Comparison of ENCODE assay signal across 15 cellular contexts in the genomic region with DNA sequence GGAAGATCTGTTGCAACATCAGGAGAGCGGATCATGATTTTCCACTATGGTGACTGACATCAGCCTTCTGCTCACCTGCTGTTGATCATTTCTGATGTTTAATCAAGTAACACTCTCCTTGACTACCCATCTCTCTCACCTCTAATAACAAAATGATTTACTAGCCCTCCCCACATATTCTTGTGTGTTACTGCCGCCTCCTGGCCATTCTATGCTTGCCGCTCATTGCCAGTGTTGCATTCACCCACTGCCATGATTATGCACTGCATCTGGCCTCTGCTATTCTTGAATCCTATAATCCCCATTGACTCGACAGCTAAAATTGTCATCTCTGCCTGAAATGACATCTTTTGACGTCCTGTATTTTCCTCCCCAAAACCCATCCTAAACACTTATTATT.
DNase-seq lines count a peak whose midpoint lies in the region; ATAC-seq, FAIRE-seq and TF ChIP-seq lines count a peak whose summit lies in the region.
"Had no signal": no experiment of that assay in that cellular context is flagged by ENCODE, and none has a peak within 500 bp of the region (broad histone marks: within the 10 kb centered on the region; RNA-seq: fewer than 3 reads in every experiment).

No MANE protein-coding gene starts in this region.

- POLR2A ChIA-PET in OCI-LY7 (lab: Charles Lee), result no interaction called here

- no peaks in the 10 kb centered on the region for H3K9me3 ChIP-seq in OCI-LY7 (ENCODE audit: low read length)
- H3K9me3 ChIP-seq: BLaER1, left ventricle myocardium inferior had no signal

- peak; percentile 49 for ATAC-seq in GM18868 (IDR thresholded peaks at IDR 0.05; ENCODE audit: unreplicated experiment)
- ATAC-seq: T-helper 17 cell had no signal

- H3K27ac ChIP-seq in OCI-LY7 (ENCODE audit: low read depth, low read length, poor library complexity, severe bottlenecking) (no peak overlapping the region), dorsolateral prefrontal cortex (no peak overlapping the region)
- H3K27ac ChIP-seq: BLaER1, left ventricle myocardium inferior had no signal

- no peak for FAIRE-seq in RCC 7860 (lab: Jason Lieb, UNC)

- no peaks in the 10 kb centered on the region for H4K20me1 ChIP-seq in OCI-LY7 (ENCODE audit: insufficient read depth, low read length)
- H4K20me1 ChIP-seq: BLaER1 had no signal

- no peaks in the 10 kb centered on the region for H3K4me1 ChIP-seq in OCI-LY7 (ENCODE audit: insufficient read depth, low read length, poor library complexity, severe bottlenecking)
- H3K4me1 ChIP-seq: BLaER1, left ventricle myocardium inferior had no signal

- no peak overlapping the region for H2AFZ ChIP-seq in OCI-LY7 (ENCODE audit: low read length)

- no peak overlapping the region for H3K4me2 ChIP-seq in OCI-LY7 (ENCODE audit: low read length)
- H3K4me2 ChIP-seq: BLaER1 had no signal

- no peaks in the 10 kb centered on the region for H3K79me2 ChIP-seq in OCI-LY7 (ENCODE audit: insufficient read depth, low read depth, low read length)

- BruUV-seq in OCI-LY7 (replicated peaks; lab: Mats Ljungman, UMichigan), result no TSS peak

- no peaks in the 10 kb centered on the region for H3K36me3 ChIP-seq in OCI-LY7 (ENCODE audit: insufficient read depth, low read length)
- H3K36me3 ChIP-seq: BLaER1, left ventricle myocardium inferior had no signal

- DNase-seq in A172 (ENCODE audit: low spot score) (peak; percentile 13), OCI-LY7 (ENCODE audit: low spot score) (no peak), fibroblast of the aortic adventitia (ENCODE audit: low read depth) (no peak), NCI-H2171 treated with DMSO at 0.1 percent for 48 hours (lab: John Stamatoyannopoulos, UW) (no peak), dorsolateral prefrontal cortex (no peak), RCC 7860 (ENCODE audit: low spot score) (no peak), dedifferentiated amniotic fluid mesenchymal stem cell (ENCODE audit: extremely low spot score) (no peak)
- DNase-seq: KBM-7, left ventricle myocardium inferior, NCI-H524 treated with DMSO at 0.1 percent for 48 hours, retina, T-helper 17 cell, trophoblast cell had no signal

- H3K4me3 ChIP-seq in OCI-LY7 (ENCODE audit: low read depth, low read length, poor library complexity, severe bottlenecking) (no peak overlapping the region), fibroblast of the aortic adventitia (ENCODE audit: low read depth, low read length) (no peak overlapping the region), dorsolateral prefrontal cortex (no peak overlapping the region)
- H3K4me3 ChIP-seq: BLaER1, left ventricle myocardium inferior had no signal

- peaks cover 0 to 2% (median 0%) of the 10 kb centered on the region in 45 donors for H3K27me3 ChIP-seq in dorsolateral prefrontal cortex
- H3K27me3 ChIP-seq: BLaER1 had no signal

- intact Hi-C loops in OCI-LY7 (cut with micrococcal nuclease; ENCODE audit: unreplicated experiment), result no loop called here
- intact Hi-C loops in dorsolateral prefrontal cortex (cut with DNase I), result no loop called here

- CTCF ChIA-PET in OCI-LY7 (lab: Charles Lee; ENCODE audit: unreplicated experiment), result no interaction called here

- TF ChIP-seq CTCF in OCI-LY7 (conservative IDR thresholded peaks at IDR 0.05; ENCODE audit: low read length) (peak; percentile 53), fibroblast of the aortic adventitia (IDR thresholded peaks at IDR 0.05; ENCODE audit: insufficient read depth, low read length) (peak; percentile 27), dorsolateral prefrontal cortex (IDR thresholded peaks at IDR 0.05 in 54 of 56, conservative IDR thresholded peaks at IDR 0.05 in 2 of 56; ENCODE audit: low read depth in 1 of 56, partially characterized antibody in 56 of 56) (no peak)

- no peaks in the 10 kb centered on the region for H3K9me2 ChIP-seq in OCI-LY7 (ENCODE audit: insufficient read depth, low read length)

Comparison
In these comparisons a context has a peak if more than half of its experiments do, and no peak if none do; other contexts are left out.
1. CTCF ChIP-seq: peak in OCI-LY7 (single experiment) and fibroblast of the aortic adventitia (single experiment); none in dorsolateral prefrontal cortex (0 of 56).